ENCODE assay signal across 1 cellular context in the genomic region with DNA sequence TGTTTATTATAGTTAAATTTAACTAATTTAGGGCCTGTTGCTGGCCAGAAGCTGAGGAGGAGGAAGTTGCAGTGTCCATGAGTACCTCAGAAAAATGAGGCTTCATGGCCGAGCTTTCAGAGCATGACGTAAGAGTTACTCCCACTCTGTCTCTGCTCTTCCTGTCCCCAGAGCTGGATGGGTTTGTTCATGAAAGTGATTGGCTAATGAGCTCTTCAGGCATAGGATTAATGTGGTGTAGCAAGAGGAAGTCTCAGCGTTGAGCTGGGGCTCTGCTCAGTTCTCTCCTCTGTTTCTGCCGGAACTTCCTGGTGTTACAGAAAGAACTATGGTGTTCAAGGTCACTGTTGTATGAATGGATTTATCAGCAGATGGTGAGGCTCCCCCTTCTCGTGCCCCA.
TF ChIP-seq lines count a peak whose summit lies in the region.

No MANE protein-coding gene starts in this region.

TF ChIP-seq in HepG2, 621 proteins besides CTCF, POLR2A, EP300 and RAD21 (continued from another document):
- TF ChIP-seq, protein P1, sequence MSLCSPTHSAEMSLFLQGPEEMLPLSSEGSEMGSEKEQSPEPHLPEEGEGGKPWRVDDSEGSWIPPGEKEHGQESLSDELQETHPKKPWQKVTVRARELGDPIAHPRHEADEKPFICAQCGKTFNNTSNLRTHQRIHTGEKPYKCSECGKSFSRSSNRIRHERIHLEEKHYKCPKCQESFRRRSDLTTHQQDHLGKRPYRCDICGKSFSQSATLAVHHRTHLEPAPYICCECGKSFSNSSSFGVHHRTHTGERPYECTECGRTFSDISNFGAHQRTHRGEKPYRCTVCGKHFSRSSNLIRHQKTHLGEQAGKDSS (CRISPR knock-in tag; IDR thresholded peaks at IDR 0.05; ENCODE audit: borderline replicate concordance, low read depth) = no peak
